25 cellular contexts compared by ENCODE assay signal in the genomic region with DNA sequence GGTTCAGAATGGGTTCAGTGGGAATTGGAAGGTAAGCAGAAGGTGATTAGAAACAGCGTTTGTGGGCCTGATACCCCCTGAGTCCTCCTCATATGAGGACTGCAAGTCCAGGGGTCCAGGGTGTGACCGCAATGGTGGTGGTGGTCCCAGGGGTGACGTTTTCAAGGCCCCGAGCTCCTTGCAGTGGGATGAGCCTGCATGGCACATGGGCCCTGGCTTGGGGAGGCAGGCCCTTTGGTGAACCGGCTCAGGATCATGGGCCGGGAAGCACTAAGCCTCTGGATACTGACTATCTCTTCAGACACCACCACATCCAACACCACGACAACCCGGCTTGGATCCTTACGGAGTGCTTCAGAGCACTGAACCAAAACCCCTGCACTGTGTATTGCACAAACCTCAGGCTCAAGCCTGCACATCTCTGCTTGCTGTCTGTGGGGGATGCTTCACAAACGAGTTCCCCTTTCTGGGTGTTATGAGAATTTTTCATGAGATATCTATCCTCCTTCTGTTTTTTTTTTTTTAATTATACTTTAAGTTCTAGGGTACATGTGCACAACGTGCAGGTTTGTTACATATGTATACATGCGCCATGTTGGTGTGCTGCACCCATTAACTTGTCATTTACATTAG.
"Had no signal": no experiment of that assay in that cellular context is flagged by ENCODE, and none has a peak within 500 bp of the region (broad histone marks: within the 10 kb centered on the region; RNA-seq: fewer than 3 reads in every experiment).

No MANE protein-coding gene starts in this region.

- H3K27ac Mint-ChIP-seq: activated naive CD8-positive, alpha-beta T cell; dendritic cell treated with granulocyte-macrophage colony-stimulating factor and Interleukin-4, amounts not matched to agents 40 ng/mL and 50 ng/mL, for 4 days; endodermal cell; mesothelial cell of epicardium; stimulated activated naive B cell treated with anti-CD40 and anti-IgM and Interleukin-4, amounts not matched to agents 10 μg/mL and 1 μg/mL and 100 μg/mL, for 72 hours had no signal

- DNase-seq: activated CD4-positive, alpha-beta T cell treated with anti-CD3 and anti-CD28 coated beads for 4 hours; activated CD4-positive, alpha-beta T cell treated with anti-CD3 and anti-CD28 coated beads, Interleukin-2, amount 50 U/mL, for 4 hours; activated effector memory CD4-positive, alpha-beta T cell treated with Interleukin-2 at 50 U/mL for 16 hours; activated naive CD4-positive, alpha-beta T cell treated with Interleukin-2 at 50 U/mL for 16 hours; activated T-cell treated with anti-CD3 and anti-CD28 coated beads for 4 hours; anterior cingulate cortex; endodermal cell; foreskin fibroblast; head of caudate nucleus; hippocampal formation; kidney; left colon; mammary epithelial cell; naive B cell; ovary; small intestine; stimulated activated CD4-positive, alpha-beta T cell treated with anti-CD3 and anti-CD28 coated beads, Interleukin-4, amount 100 ng/mL, for 4 hours; stimulated activated naive B cell treated with anti-CD40 and anti-IgM and Interleukin-4, amounts not matched to agents 10 μg/mL and 1 μg/mL and 100 μg/mL, for 72 hours; thyroid gland; upper lobe of left lung had no signal

- H3K9me3 Mint-ChIP-seq: central memory CD8-positive, alpha-beta T cell; dendritic cell treated with granulocyte-macrophage colony-stimulating factor and Interleukin-4, amounts not matched to agents 40 ng/mL and 50 ng/mL, for 4 days; endodermal cell; mesothelial cell of epicardium; naive B cell; stimulated activated naive B cell treated with anti-CD40 and anti-IgM and Interleukin-4, amounts not matched to agents 10 μg/mL and 1 μg/mL and 100 μg/mL, for 72 hours had no signal

- H3K4me3 Mint-ChIP-seq: activated naive CD8-positive, alpha-beta T cell; central memory CD8-positive, alpha-beta T cell; dendritic cell treated with granulocyte-macrophage colony-stimulating factor and Interleukin-4, amounts not matched to agents 40 ng/mL and 50 ng/mL, for 4 days; endodermal cell; mesothelial cell of epicardium; naive B cell; stimulated activated naive B cell treated with anti-CD40 and anti-IgM and Interleukin-4, amounts not matched to agents 10 μg/mL and 1 μg/mL and 100 μg/mL, for 72 hours had no signal

- H3K36me3 Mint-ChIP-seq: activated naive CD8-positive, alpha-beta T cell; mesothelial cell of epicardium; naive B cell; stimulated activated naive B cell treated with anti-CD40 and anti-IgM and Interleukin-4, amounts not matched to agents 10 μg/mL and 1 μg/mL and 100 μg/mL, for 72 hours had no signal

- ATAC-seq: esophagus mucosa; left colon; stimulated activated naive B cell treated with anti-CD40 and anti-IgM and Interleukin-4, amounts not matched to agents 10 μg/mL and 1 μg/mL and 100 μg/mL, for 72 hours had no signal
